Comparison of ENCODE assay signal across 13 cellular contexts in genomic region chr19:2080336-2080988, GRCh38. TPM values are rescaled to one million over a fixed set of nuclear protein-coding genes. Genes with fewer than 3 reads are reported as not detected.
DNase-seq lines count a peak whose midpoint lies in the region; ATAC-seq, FAIRE-seq and TF ChIP-seq lines count a peak whose summit lies in the region.
"Had no signal": no experiment of that assay in that cellular context is flagged by ENCODE, and none has a peak within 500 bp of the region (broad histone marks: within the 10 kb centered on the region; RNA-seq: fewer than 3 reads in every experiment).

No MANE protein-coding gene starts in this region.

- peaks cover 46% of the 10 kb centered on the region for H3K79me2 ChIP-seq in mammary epithelial cell (ENCODE audit: insufficient read depth, low read length)

- no peaks in the 10 kb centered on the region for H3K27me3 ChIP-seq in mammary epithelial cell (ENCODE audit: insufficient read depth, low read length)
- H3K27me3 ChIP-seq in upper lobe of left lung, result no peaks in the 10 kb centered on the region

- H3K4me2 ChIP-seq in mammary epithelial cell (ENCODE audit: insufficient read depth, low read depth, low read length), result no peak overlapping the region
- H3K4me2 ChIP-seq: KMS-11 had no signal

- in situ Hi-C loops in mammary epithelial cell (cut with MboI; ENCODE audit: low sequenced_read_pairs in 2 of 2), result no loop called here

- TF ChIP-seq CTCF in MCF 10A (IDR thresholded peaks at IDR 0.05; ENCODE audit: unreplicated experiment) (no peak), mammary epithelial cell (conservative IDR thresholded peaks at IDR 0.05 in 1 of 2, IDR thresholded peaks at IDR 0.05 in 1 of 2; ENCODE audit: extremely low read depth in 1 of 2, insufficient read depth in 1 of 2, low read depth in 1 of 2, low read length in 2 of 2) (no peak), kidney (IDR thresholded peaks at IDR 0.05; ENCODE audit: borderline replicate concordance, extremely low read depth, insufficient read depth) (no peak), upper lobe of left lung (IDR thresholded peaks at IDR 0.05) (no peak)

- no peak for ATAC-seq in activated T-cell treated with anti-CD3 and anti-CD28 coated beads, Interleukin-2, amount 50 U/mL, for 72 hours (replicated peaks in 1 of 2)
- ATAC-seq in upper lobe of left lung (ENCODE audit: low FRiP score in 2 of 2) (no peak), GM21390 (IDR thresholded peaks at IDR 0.05; ENCODE audit: unreplicated experiment) (no peak)

- WGBS in mammary epithelial cell (ENCODE audit: low coverage, missing lambda C conversion rate), result 75% methylated on average over 15 of the region's 23 CpGs
- 83 to 85% methylated on average over 23 of the region's 23 CpGs for WGBS in upper lobe of left lung, 2 donors

- H3K4me1 ChIP-seq in mammary epithelial cell (ENCODE audit: insufficient read depth, low read length) (peaks cover 19% of the 10 kb centered on the region), kidney (ENCODE audit: control insufficient read depth in 1 of 2, insufficient read depth in 1 of 2, low read depth in 1 of 2, low read length in 2 of 2) (peaks cover 0 to 2% of the 10 kb centered on the region in 2 donors), upper lobe of left lung (peaks cover 22 to 54% (median 31%) of the 10 kb centered on the region in 4 donors)

- peaks cover 49% of the 10 kb centered on the region for H3K36me3 Mint-ChIP-seq in MCF 10A (ENCODE audit: insufficient read depth, unreplicated experiment)
- peaks cover 9 to 35% of the 10 kb centered on the region in 2 donors for H3K36me3 Mint-ChIP-seq in activated T-cell treated with anti-CD3 and anti-CD28 coated beads, Interleukin-2, amount 50 U/mL, for 72 hours (ENCODE audit: insufficient read depth in 2 of 2)

- DNase-seq in MCF 10A (ENCODE audit: unreplicated experiment) (peak; percentile 60), mammary epithelial cell (no peak), kidney (peak; percentile 51), upper lobe of left lung (peak; percentile 20 to 58), midbrain (lab: John Stamatoyannopoulos, UW) (no peak), H4 (ENCODE audit: low spot score) (no peak)
- no peak for DNase-seq in activated T-cell treated with anti-CD3 and anti-CD28 coated beads, Interleukin-2, amount 50 U/mL, for 72 hours
- DNase-seq: GDM1; NCI-H187 treated with DMSO at 0.1 percent for 48 hours; stimulated activated naive CD4-positive, alpha-beta T cell treated with Interleukin-2 at 50 U/mL for 16 hours had no signal

- H3K36me3 ChIP-seq in mammary epithelial cell (ENCODE audit: insufficient read depth, low read length), result peaks cover 15% of the 10 kb centered on the region
- H3K36me3 ChIP-seq in kidney (ENCODE audit: control insufficient read depth in 1 of 2, insufficient read depth in 2 of 2, low read length in 2 of 2), result peaks cover 2 to 14% of the 10 kb centered on the region in 2 donors
- H3K36me3 ChIP-seq in upper lobe of left lung, result peaks cover 26 to 90% (median 61%) of the 10 kb centered on the region in 4 donors

- no peaks in the 10 kb centered on the region for H3K9me3 ChIP-seq in mammary epithelial cell (replicated peaks; ENCODE audit: insufficient read depth, low read length)
- no peaks in the 10 kb centered on the region for H3K9me3 ChIP-seq in kidney (ENCODE audit: control insufficient read depth in 1 of 2, low read length in 2 of 2)
- no peaks in the 10 kb centered on the region for H3K9me3 ChIP-seq in upper lobe of left lung

- no peak overlapping the region for H3K27ac ChIP-seq in mammary epithelial cell (ENCODE audit: insufficient read depth, low read depth, low read length)
- H3K27ac ChIP-seq in kidney (ENCODE audit: low read depth in 2 of 2, low read length in 2 of 2), result no peak overlapping the region
- peak overlapping the region in 3 of 4 donors; percentile 85 to 96 (median 89) for H3K27ac ChIP-seq in upper lobe of left lung
- H3K27ac ChIP-seq: KMS-11 had no signal

- no peak for TF ChIP-seq EP300 in upper lobe of left lung (IDR thresholded peaks at IDR 0.05)

- POLR2A ChIA-PET in MCF 10A (lab: Yijun Ruan, JAX), result interaction anchor here (0.6 to 1.5 kb wide), 6 partner anchors 9 to 172 kb away, joined by 3 to 15 read pairs (median 3); no protein-coding TSS in a partner anchor

- intact Hi-C loops in MCF 10A (cut with micrococcal nuclease) (no loop called here), mammary epithelial cell (cut with micrococcal nuclease) (no loop called here), kidney (cut with DNase I) (no loop called here)

- no peak overlapping the region for H2AFZ ChIP-seq in mammary epithelial cell (ENCODE audit: low read depth, low read length)

- BruUV-seq in MCF 10A (replicated peaks; lab: Mats Ljungman, UMichigan) (no TSS peak), mammary epithelial cell (replicated peaks; lab: Mats Ljungman, UMichigan) (no TSS peak)

- no peaks in the 10 kb centered on the region for H3K27me3 Mint-ChIP-seq in MCF 10A (ENCODE audit: insufficient read depth, unreplicated experiment)
- no peaks in the 10 kb centered on the region for H3K27me3 Mint-ChIP-seq in activated T-cell treated with anti-CD3 and anti-CD28 coated beads, Interleukin-2, amount 50 U/mL, for 72 hours (ENCODE audit: low read depth)

- H4K20me1 ChIP-seq in mammary epithelial cell (ENCODE audit: insufficient read depth, low read length), result no peaks in the 10 kb centered on the region

- H3K27ac Mint-ChIP-seq in MCF 10A (ENCODE audit: low read depth, unreplicated experiment), result peak overlapping the region; percentile 59
- peak overlapping the region; percentile 94 for H3K27ac Mint-ChIP-seq in activated T-cell treated with anti-CD3 and anti-CD28 coated beads, Interleukin-2, amount 50 U/mL, for 72 hours

- dilution Hi-C loops in mammary epithelial cell (cut with HindIII; ENCODE audit: low sequenced_read_pairs), result no loop called here

- no peaks in the 10 kb centered on the region for H3K9me3 Mint-ChIP-seq in MCF 10A (ENCODE audit: unreplicated experiment)
- no peaks in the 10 kb centered on the region for H3K9me3 Mint-ChIP-seq in activated T-cell treated with anti-CD3 and anti-CD28 coated beads, Interleukin-2, amount 50 U/mL, for 72 hours

- H3K9ac ChIP-seq in mammary epithelial cell (ENCODE audit: insufficient read depth, low read length) (no peak overlapping the region), kidney (ENCODE audit: low read length in 2 of 2) (no peak overlapping the region)
- H3K9ac ChIP-seq: KMS-11 had no signal

- peaks cover 10% of the 10 kb centered on the region for H3K4me1 Mint-ChIP-seq in MCF 10A (ENCODE audit: insufficient read depth, unreplicated experiment)
- peaks cover 46% of the 10 kb centered on the region for H3K4me1 Mint-ChIP-seq in activated T-cell treated with anti-CD3 and anti-CD28 coated beads, Interleukin-2, amount 50 U/mL, for 72 hours (ENCODE audit: low read depth)

- FAIRE-seq in kidney (lab: Jason Lieb, UNC), result no peak
- FAIRE-seq: endothelial cell of umbilical vein had no signal

- H3K4me3 Mint-ChIP-seq in MCF 10A (ENCODE audit: unreplicated experiment), result no peak overlapping the region
- peak overlapping the region; percentile 99 to 100 for H3K4me3 Mint-ChIP-seq in activated T-cell treated with anti-CD3 and anti-CD28 coated beads, Interleukin-2, amount 50 U/mL, for 72 hours

- H3K4me3 ChIP-seq in mammary epithelial cell (replicated peaks in 1 of 3; ENCODE audit: insufficient read depth in 1 of 3, low read depth in 2 of 3, low read length in 3 of 3) (no peak overlapping the region), kidney (ENCODE audit: low read length in 2 of 2) (no peak overlapping the region), upper lobe of left lung (no peak overlapping the region)

- CTCF ChIA-PET in MCF 10A (lab: Yijun Ruan, JAX) (interaction anchor here (0.6 to 1.3 kb wide), 3 partner anchors 10 to 87 kb away, joined by 3 to 8 read pairs (median 3); no protein-coding TSS in a partner anchor), mammary epithelial cell (lab: Charles Lee; ENCODE audit: low non-redundant PET) (no interaction called here)

- TF ChIP-seq POLR2A in upper lobe of left lung (IDR thresholded peaks at IDR 0.05), result no peak

RNA-seq across cellular contexts. Expression of gene MOB3A, which starts 15.7 kb away (rescaled TPM):
- total RNA-seq in MCF 10A (2022) (40.9 and 47.2 TPM in 2 replicates), mammary epithelial cell (10 to 100 TPM; 22.0 to 91.4 TPM), kidney (59.7 TPM), upper lobe of left lung (100 to 1,000 TPM in 1 of 6 donors, 10 to 100 TPM in 5; 35.4 to 107 (median 60.7) TPM)
- polyA plus RNA-seq in mammary epithelial cell (84.2 TPM), kidney (ENCODE audit: insufficient read depth, low read depth, low replicate concordance) (16.9 TPM)
- 147 TPM for polyA minus RNA-seq in mammary epithelial cell
- 100 to 1,000 TPM; 129 to 134 TPM for total RNA-seq in activated T-cell treated with anti-CD3 and anti-CD28 coated beads, Interleukin-2, amount 50 U/mL, for 72 hours
- 3.8 and 9.0 TPM in 2 replicates for total RNA-seq in H4 (2014; rRNA removed; shearing (Covaris generic))

RNA-seq across cellular contexts. Expression of gene IZUMO4, which starts 16.3 kb away (rescaled TPM):
- 3.1 and 5.3 TPM in 2 replicates for total RNA-seq in MCF 10A (2022)
- 10 to 100 TPM in 1 of 2 donors, 1 to 10 TPM in 1; 1.2 to 11.2 TPM for total RNA-seq in mammary epithelial cell
- polyA plus RNA-seq in mammary epithelial cell, result 12.6 TPM
- 8.8 TPM for polyA minus RNA-seq in mammary epithelial cell
- total RNA-seq in activated T-cell treated with anti-CD3 and anti-CD28 coated beads, Interleukin-2, amount 50 U/mL, for 72 hours, result 10 to 100 TPM; 28.5 to 36.9 TPM
- 4.3 TPM for total RNA-seq in kidney
- 8.9 TPM for polyA plus RNA-seq in kidney (ENCODE audit: insufficient read depth, low read depth, low replicate concordance)
- total RNA-seq in upper lobe of left lung, result 10 to 100 TPM in 2 of 6 donors, 1 to 10 TPM in 3, under 1 TPM in 1; 0.59 to 61.8 (median 6.4) TPM
- 1.3 and 4.2 TPM in 2 replicates for total RNA-seq in H4 (2014; rRNA removed; shearing (Covaris generic))

RNA-seq across cellular contexts. Expression of gene MKNK2, which starts 29.4 kb away (rescaled TPM):
- total RNA-seq in MCF 10A (2022) (146 and 224 TPM in 2 replicates), mammary epithelial cell (100 to 1,000 TPM in 1 of 2 donors, 10 to 100 TPM in 1; 91.7 to 248 TPM), kidney (190 TPM), upper lobe of left lung (100 to 1,000 TPM; 200 to 397 (median 264) TPM)
- polyA plus RNA-seq in mammary epithelial cell (152 TPM), kidney (ENCODE audit: insufficient read depth, low read depth, low replicate concordance) (67.2 TPM)
- polyA minus RNA-seq in mammary epithelial cell, result 244 TPM
- total RNA-seq in activated T-cell treated with anti-CD3 and anti-CD28 coated beads, Interleukin-2, amount 50 U/mL, for 72 hours, result 100 to 1,000 TPM; 120 to 121 TPM
- total RNA-seq in H4 (2014; rRNA removed; shearing (Covaris generic)), result 33.9 and 49.6 TPM in 2 replicates

Comparison
In these comparisons a context has a peak if more than half of its experiments do, and no peak if none do; other contexts are left out.
1. DNase-seq: peak in MCF 10A (single experiment), kidney (single experiment) and upper lobe of left lung (2 of 2); none in mammary epithelial cell (single experiment), activated T-cell treated with anti-CD3 and anti-CD28 coated beads, Interleukin-2, amount 50 U/mL, for 72 hours (0 of 2), midbrain (single experiment) and H4 (single experiment).
2. H3K27ac ChIP-seq: peak in upper lobe of left lung (3 of 4); none in mammary epithelial cell (single experiment) and kidney (0 of 2).